Comparison of ENCODE assay signal across 37 cellular contexts in the genomic region with DNA sequence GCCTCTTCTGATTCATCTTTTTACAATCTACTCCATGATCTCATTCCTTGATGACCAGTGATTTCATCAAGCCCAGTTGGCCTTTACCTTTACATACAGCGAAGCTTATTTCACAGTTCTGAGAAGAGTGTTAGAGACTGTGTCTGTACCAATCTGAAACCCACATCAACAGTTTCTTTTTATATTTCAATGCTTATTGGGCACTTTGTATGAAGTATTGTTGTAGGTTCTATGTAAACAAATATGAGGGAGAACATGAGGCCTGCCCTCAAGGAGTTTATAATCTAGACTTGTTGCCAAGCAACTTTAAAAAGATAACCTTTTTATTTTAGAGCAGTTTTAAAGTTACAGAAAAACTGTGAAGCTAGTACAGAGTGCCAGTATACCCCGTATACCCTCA. TPM values are rescaled to one million over a fixed set of nuclear protein-coding genes. Genes with fewer than 3 reads are reported as not detected.
"Had no signal": no experiment of that assay in that cellular context is flagged by ENCODE, and none has a peak within 500 bp of the region (broad histone marks: within the 10 kb centered on the region; RNA-seq: fewer than 3 reads in every experiment).

No MANE protein-coding gene starts in this region.

- ATAC-seq: activated CD4-positive, alpha-beta T cell treated with anti-CD3 and anti-CD28 coated beads for 36 hours; activated CD4-positive, CD25-positive, alpha-beta regulatory T cell treated with anti-CD3 and anti-CD28 coated beads, Interleukin-2, amount 50 U/mL, for 24 hours; activated CD8-positive, alpha-beta memory T cell treated with anti-CD3 and anti-CD28 coated beads, Interleukin-2, amount 10 ng/mL, durations not matched to agents 7 days and 5 days; activated CD8-positive, alpha-beta T cell treated with anti-CD3 and anti-CD28 coated beads, Interleukin-2, amount 10 ng/mL, durations not matched to agents 7 days and 5 days; activated naive CD8-positive, alpha-beta T cell treated with anti-CD3 and anti-CD28 coated beads, Interleukin-2, amount 50 U/mL, for 24 hours; T-cell; T-helper 17 cell; WTC11 had no signal

- H3K9me3 Mint-ChIP-seq: activated CD4-positive, alpha-beta memory T cell treated with anti-CD3 and anti-CD28 coated beads, Interleukin-2, amount 10 ng/mL, durations not matched to agents 7 days and 5 days; activated CD4-positive, alpha-beta T cell treated with anti-CD3 and anti-CD28 coated beads, Interleukin-2, amount 10 ng/mL, durations not matched to agents 7 days and 5 days; activated naive CD4-positive, alpha-beta T cell treated with anti-CD3 and anti-CD28 coated beads, Interleukin-2, amount 10 ng/mL, durations not matched to agents 7 days and 5 days; activated naive CD4-positive, alpha-beta T cell treated with anti-CD3 and anti-CD28 coated beads, Interleukin-2, amount 50 U/mL, for 24 hours; activated T-cell treated with anti-CD3 and anti-CD28 coated beads, Interleukin-2, amount 50 U/mL, for 24 hours; activated T-helper 2 cell treated with anti-CD3 and anti-CD28 coated beads, Interferon-gamma antibody, Interleukin-2, Interleukin-4, amounts not matched to agents 10 μg/mL and 5 μg/mL and 100 μg/mL, durations not matched to agents 14 hours and 24 hours and 36 hours; central memory CD8-positive, alpha-beta T cell; T-cell had no signal

- DNase-seq: activated CD4-positive, alpha-beta memory T cell treated with anti-CD3 and anti-CD28 coated beads, Interleukin-2, amount 10 ng/mL, durations not matched to agents 7 days and 5 days; activated CD4-positive, alpha-beta T cell treated with anti-CD3 and anti-CD28 coated beads for 1 hour; activated CD4-positive, alpha-beta T cell treated with anti-CD3 and anti-CD28 coated beads for 36 hours; activated CD4-positive, alpha-beta T cell treated with anti-CD3 and anti-CD28 coated beads for 48 hours; activated CD4-positive, alpha-beta T cell treated with anti-CD3 and anti-CD28 coated beads, Interleukin-2, amount 10 ng/mL, durations not matched to agents 7 days and 5 days; activated CD4-positive, alpha-beta T cell treated with anti-CD3 and anti-CD28 coated beads, Interleukin-2, amount 50 U/mL, for 48 hours; activated CD4-positive, CD25-positive, alpha-beta regulatory T cell; activated CD8-positive, alpha-beta memory T cell treated with anti-CD3 and anti-CD28 coated beads for 24 hours; activated CD8-positive, alpha-beta memory T cell treated with anti-CD3 and anti-CD28 coated beads, Interleukin-2, amount 10 ng/mL, durations not matched to agents 7 days and 5 days; activated CD8-positive, alpha-beta memory T cell treated with anti-CD3 and anti-CD28 coated beads, Interleukin-2, amount 50 U/mL, for 48 hours; activated CD8-positive, alpha-beta T cell treated with anti-CD3 and anti-CD28 coated beads, Interleukin-2, amount 10 ng/mL, durations not matched to agents 7 days and 5 days; activated effector memory CD4-positive, alpha-beta T cell treated with Interleukin-2 at 50 U/mL for 16 hours; activated gamma-delta T cell; activated naive CD4-positive, alpha-beta T cell treated with anti-CD3 and anti-CD28 coated beads, Interleukin-2, amount 10 ng/mL, durations not matched to agents 7 days and 5 days; activated naive CD4-positive, alpha-beta T cell treated with Interleukin-2 at 50 U/mL for 16 hours; activated naive CD8-positive, alpha-beta T cell treated with anti-CD3 and anti-CD28 coated beads, Interleukin-2, amount 10 ng/mL, durations not matched to agents 7 days and 5 days; activated naive CD8-positive, alpha-beta T cell treated with anti-CD3 and anti-CD28 coated beads, Interleukin-2, amount 50 U/mL, for 24 hours; activated T-cell treated with anti-CD3 and anti-CD28 coated beads, Interleukin-2, amount 50 U/mL, for 24 hours; activated T-cell treated with anti-CD3 and anti-CD28 coated beads, Interleukin-2, amount 50 U/mL, for 48 hours; amygdala; anterior cingulate cortex; caudate nucleus; cerebellar nuclear complex; T-cell; T-helper 17 cell; WERI-Rb-1 had no signal

- H3K27ac ChIP-seq: ascending aorta, cardiac muscle cell, WERI-Rb-1 had no signal

- H3K9me3 ChIP-seq: ascending aorta had no signal

- H3K27me3 ChIP-seq: ascending aorta, cardiac muscle cell had no signal

- H3K4me1 Mint-ChIP-seq: activated CD4-positive, alpha-beta memory T cell treated with anti-CD3 and anti-CD28 coated beads, Interleukin-2, amount 10 ng/mL, durations not matched to agents 7 days and 5 days; activated CD4-positive, alpha-beta T cell treated with anti-CD3 and anti-CD28 coated beads for 36 hours; activated CD4-positive, alpha-beta T cell treated with anti-CD3 and anti-CD28 coated beads, Interleukin-2, amount 10 ng/mL, durations not matched to agents 7 days and 5 days; activated CD8-positive, alpha-beta memory T cell treated with anti-CD3 and anti-CD28 coated beads, Interleukin-2, amount 10 ng/mL, durations not matched to agents 7 days and 5 days; activated naive CD4-positive, alpha-beta T cell treated with anti-CD3 and anti-CD28 coated beads, Interleukin-2, amount 10 ng/mL, durations not matched to agents 7 days and 5 days; activated naive CD4-positive, alpha-beta T cell treated with anti-CD3 and anti-CD28 coated beads, Interleukin-2, amount 50 U/mL, for 24 hours; activated naive CD8-positive, alpha-beta T cell treated with anti-CD3 and anti-CD28 coated beads, Interleukin-2, amount 10 ng/mL, durations not matched to agents 7 days and 5 days; activated naive CD8-positive, alpha-beta T cell treated with anti-CD3 and anti-CD28 coated beads, Interleukin-2, amount 50 U/mL, for 24 hours; brain; central memory CD8-positive, alpha-beta T cell; T-cell; T-helper 17 cell had no signal

- H3K36me3 Mint-ChIP-seq: activated CD8-positive, alpha-beta memory T cell treated with anti-CD3 and anti-CD28 coated beads, Interleukin-2, amount 10 ng/mL, durations not matched to agents 7 days and 5 days; activated naive CD4-positive, alpha-beta T cell treated with anti-CD3 and anti-CD28 coated beads, Interleukin-2, amount 10 ng/mL, durations not matched to agents 7 days and 5 days; activated naive CD4-positive, alpha-beta T cell treated with anti-CD3 and anti-CD28 coated beads, Interleukin-2, amount 50 U/mL, for 24 hours; activated naive CD8-positive, alpha-beta T cell treated with anti-CD3 and anti-CD28 coated beads, Interleukin-2, amount 10 ng/mL, durations not matched to agents 7 days and 5 days; brain; T-cell; WTC11 had no signal

- H3K4me3 Mint-ChIP-seq: activated CD4-positive, alpha-beta memory T cell treated with anti-CD3 and anti-CD28 coated beads, Interleukin-2, amount 10 ng/mL, durations not matched to agents 7 days and 5 days; activated CD4-positive, alpha-beta T cell treated with anti-CD3 and anti-CD28 coated beads for 36 hours; activated CD4-positive, alpha-beta T cell treated with anti-CD3 and anti-CD28 coated beads, Interleukin-2, amount 10 ng/mL, durations not matched to agents 7 days and 5 days; activated CD8-positive, alpha-beta memory T cell treated with anti-CD3 and anti-CD28 coated beads, Interleukin-2, amount 10 ng/mL, durations not matched to agents 7 days and 5 days; activated CD8-positive, alpha-beta T cell treated with anti-CD3 and anti-CD28 coated beads, Interleukin-2, amount 10 ng/mL, durations not matched to agents 7 days and 5 days; activated naive CD4-positive, alpha-beta T cell treated with anti-CD3 and anti-CD28 coated beads, Interleukin-2, amount 10 ng/mL, durations not matched to agents 7 days and 5 days; activated naive CD4-positive, alpha-beta T cell treated with anti-CD3 and anti-CD28 coated beads, Interleukin-2, amount 50 U/mL, for 24 hours; activated naive CD8-positive, alpha-beta T cell; activated naive CD8-positive, alpha-beta T cell treated with anti-CD3 and anti-CD28 coated beads, Interleukin-2, amount 10 ng/mL, durations not matched to agents 7 days and 5 days; activated naive CD8-positive, alpha-beta T cell treated with anti-CD3 and anti-CD28 coated beads, Interleukin-2, amount 50 U/mL, for 24 hours; activated T-cell treated with anti-CD3 and anti-CD28 coated beads, Interleukin-2, amount 50 U/mL, for 24 hours; brain; central memory CD8-positive, alpha-beta T cell; T-cell; T-helper 17 cell; WTC11 had no signal

- H3K27me3 Mint-ChIP-seq: T-helper 17 cell had no signal

- H3K27ac Mint-ChIP-seq: activated CD4-positive, alpha-beta memory T cell treated with anti-CD3 and anti-CD28 coated beads, Interleukin-2, amount 10 ng/mL, durations not matched to agents 7 days and 5 days; activated CD4-positive, alpha-beta T cell treated with anti-CD3 and anti-CD28 coated beads for 36 hours; activated CD4-positive, alpha-beta T cell treated with anti-CD3 and anti-CD28 coated beads, Interleukin-2, amount 10 ng/mL, durations not matched to agents 7 days and 5 days; activated CD8-positive, alpha-beta memory T cell treated with anti-CD3 and anti-CD28 coated beads, Interleukin-2, amount 10 ng/mL, durations not matched to agents 7 days and 5 days; activated CD8-positive, alpha-beta T cell treated with anti-CD3 and anti-CD28 coated beads, Interleukin-2, amount 10 ng/mL, durations not matched to agents 7 days and 5 days; activated naive CD4-positive, alpha-beta T cell treated with anti-CD3 and anti-CD28 coated beads, Interleukin-2, amount 10 ng/mL, durations not matched to agents 7 days and 5 days; activated naive CD4-positive, alpha-beta T cell treated with anti-CD3 and anti-CD28 coated beads, Interleukin-2, amount 50 U/mL, for 24 hours; activated naive CD8-positive, alpha-beta T cell; activated naive CD8-positive, alpha-beta T cell treated with anti-CD3 and anti-CD28 coated beads, Interleukin-2, amount 10 ng/mL, durations not matched to agents 7 days and 5 days; activated naive CD8-positive, alpha-beta T cell treated with anti-CD3 and anti-CD28 coated beads, Interleukin-2, amount 50 U/mL, for 24 hours; activated T-cell treated with anti-CD3 and anti-CD28 coated beads, Interleukin-2, amount 50 U/mL, for 24 hours; activated T-helper 2 cell treated with anti-CD3 and anti-CD28 coated beads, Interferon-gamma antibody, Interleukin-2, Interleukin-4, amounts not matched to agents 10 μg/mL and 5 μg/mL and 100 μg/mL, durations not matched to agents 14 hours and 24 hours and 36 hours; brain; T-cell; T-helper 17 cell; WTC11 had no signal

- H3K4me3 ChIP-seq: ascending aorta, cardiac muscle cell had no signal

- FAIRE-seq: bronchial epithelial cell, TTC549 had no signal

- H3K36me3 ChIP-seq: ascending aorta, cardiac muscle cell, WERI-Rb-1 had no signal

RNA-seq across cellular contexts. Expression of gene RWDD3, which starts 27.5 kb away (rescaled TPM):
- total RNA-seq: ascending aorta had no signal
